ENCODE assay signal across 30 cellular contexts in genomic region chr12:118525216-118525615, GRCh38.
"Had no signal": no experiment of that assay in that cellular context is flagged by ENCODE, and none has a peak within 500 bp of the region (broad histone marks: within the 10 kb centered on the region; RNA-seq: fewer than 3 reads in every experiment).

No MANE protein-coding gene starts in this region.

- H3K9me3 ChIP-seq: neutrophil, pancreas, psoas muscle, spleen, thoracic aorta, thyroid gland, upper lobe of left lung, vagina had no signal

- H3K4me1 ChIP-seq: spleen, tibial nerve, upper lobe of left lung, vagina had no signal

- H3K4me3 ChIP-seq: pancreas, psoas muscle, skin epidermis, smooth muscle cell, spleen, thoracic aorta, thyroid gland, tibial nerve, upper lobe of left lung, vagina had no signal

- H3K4me2 ChIP-seq: smooth muscle cell had no signal

- DNase-seq: naive thymus-derived CD8-positive, alpha-beta T cell; nephron progenitor cell; nucleus accumbens; pancreas; psoas muscle; right cardiac atrium; spleen; stimulated activated CD4-positive, alpha-beta T cell treated with anti-CD3 and anti-CD28 coated beads, Interleukin-12 subunit alpha, Interleukin-12 subunit beta, amount 100 ng/mL, for 4 hours; stimulated activated CD4-positive, alpha-beta T cell treated with anti-CD3 and anti-CD28 coated beads, Interleukin-1b, Interleukin-23, amount 100 ng/mL, for 48 hours; stimulated activated CD4-positive, alpha-beta T cell treated with anti-CD3 and anti-CD28 coated beads, Interleukin-4, amount 100 ng/mL, for 1 hour; stimulated activated CD4-positive, alpha-beta T cell treated with anti-CD3 and anti-CD28 coated beads, Interleukin-4, amount 100 ng/mL, for 4 hours; stimulated activated CD8-positive, alpha-beta memory T cell treated with anti-CD3 and anti-CD28 coated beads, Interleukin-4, amount 100 ng/mL, for 48 hours; stimulated activated naive CD4-positive, alpha-beta T cell; stimulated activated naive CD8-positive, alpha-beta T cell treated with anti-CD3 and anti-CD28 coated beads, Interleukin-15, amount 100 ng/mL, for 72 hours; stimulated activated naive CD8-positive, alpha-beta T cell treated with anti-CD3 and anti-CD28 coated beads, Interleukin-15, Interleukin-2, amounts not matched to agents 100 U/mL and 50 U/mL, for 24 hours; substantia nigra; thyroid gland; trophoblast cell; upper lobe of left lung had no signal

- H3K27ac ChIP-seq: neutrophil, pancreas, psoas muscle, skin epidermis, spleen, thoracic aorta, thyroid gland, tibial nerve, upper lobe of left lung, vagina had no signal

- H3K4me3 Mint-ChIP-seq: naive thymus-derived CD8-positive, alpha-beta T cell; natural killer cell treated with Interleukin-12 subunit alpha and Interleukin-12 subunit beta and Interleukin-15 and Interleukin-18, amount 100 ng/mL, for 72 hours; nephron progenitor cell; neural crest cell; stimulated activated memory B cell treated with anti-CD40 and anti-IgM and Interleukin-4, amounts not matched to agents 10 μg/mL and 1 μg/mL and 100 μg/mL, for 72 hours; stimulated activated naive CD8-positive, alpha-beta T cell treated with anti-CD3 and anti-CD28 coated beads, Interleukin-15, amount 100 ng/mL, for 72 hours had no signal

- H3K36me3 ChIP-seq: neutrophil, pancreas, spleen, thoracic aorta, thyroid gland, tibial nerve, upper lobe of left lung, vagina had no signal

- H3K36me3 Mint-ChIP-seq: naive thymus-derived CD8-positive, alpha-beta T cell; natural killer cell treated with Interleukin-12 subunit alpha and Interleukin-12 subunit beta and Interleukin-15 and Interleukin-18, amount 100 ng/mL, for 72 hours; stimulated activated memory B cell treated with anti-CD40 and anti-IgM and Interleukin-4, amounts not matched to agents 10 μg/mL and 1 μg/mL and 100 μg/mL, for 72 hours had no signal

- H3K9me3 Mint-ChIP-seq: nephron progenitor cell, neural crest cell had no signal

- H3K27me3 Mint-ChIP-seq: stimulated activated memory B cell treated with anti-CD40 and anti-IgM and Interleukin-4, amounts not matched to agents 10 μg/mL and 1 μg/mL and 100 μg/mL, for 72 hours; stimulated activated naive CD8-positive, alpha-beta T cell treated with anti-CD3 and anti-CD28 coated beads, Interleukin-15, amount 100 ng/mL, for 72 hours had no signal

- H3K4me1 Mint-ChIP-seq: naive thymus-derived CD8-positive, alpha-beta T cell; nephron progenitor cell; stimulated activated memory B cell treated with anti-CD40 and anti-IgM and Interleukin-4, amounts not matched to agents 10 μg/mL and 1 μg/mL and 100 μg/mL, for 72 hours; stimulated activated naive CD8-positive, alpha-beta T cell treated with anti-CD3 and anti-CD28 coated beads, Interleukin-15, amount 100 ng/mL, for 72 hours had no signal

- H3K27me3 ChIP-seq: neutrophil, pancreas, thyroid gland, tibial nerve, upper lobe of left lung, vagina had no signal

- H3K27ac Mint-ChIP-seq: naive thymus-derived CD8-positive, alpha-beta T cell; natural killer cell treated with Interleukin-12 subunit alpha and Interleukin-12 subunit beta and Interleukin-15 and Interleukin-18, amount 100 ng/mL, for 72 hours; nephron progenitor cell; progenitor cell of endocrine pancreas; stimulated activated memory B cell treated with anti-CD40 and anti-IgM and Interleukin-4, amounts not matched to agents 10 μg/mL and 1 μg/mL and 100 μg/mL, for 72 hours; stimulated activated naive CD8-positive, alpha-beta T cell treated with anti-CD3 and anti-CD28 coated beads, Interleukin-15, amount 100 ng/mL, for 72 hours had no signal

- ATAC-seq: naive thymus-derived CD8-positive, alpha-beta T cell; natural killer cell treated with Interleukin-12 subunit alpha and Interleukin-12 subunit beta and Interleukin-15 and Interleukin-18, amount 100 ng/mL, for 72 hours; pancreas; psoas muscle; right cardiac atrium; sciatic nerve; stimulated activated memory B cell treated with anti-CD40 and anti-IgM and Interleukin-4, amounts not matched to agents 10 μg/mL and 1 μg/mL and 100 μg/mL, for 72 hours; stimulated activated naive CD8-positive, alpha-beta T cell treated with anti-CD3 and anti-CD28 coated beads, Interleukin-15, amount 100 ng/mL, for 72 hours; stimulated activated naive CD8-positive, alpha-beta T cell treated with anti-CD3 and anti-CD28 coated beads, Interleukin-15, Interleukin-2, amounts not matched to agents 100 U/mL and 50 U/mL, for 24 hours had no signal
